ENCODE assay signal across 8 cellular contexts in the genomic region with DNA sequence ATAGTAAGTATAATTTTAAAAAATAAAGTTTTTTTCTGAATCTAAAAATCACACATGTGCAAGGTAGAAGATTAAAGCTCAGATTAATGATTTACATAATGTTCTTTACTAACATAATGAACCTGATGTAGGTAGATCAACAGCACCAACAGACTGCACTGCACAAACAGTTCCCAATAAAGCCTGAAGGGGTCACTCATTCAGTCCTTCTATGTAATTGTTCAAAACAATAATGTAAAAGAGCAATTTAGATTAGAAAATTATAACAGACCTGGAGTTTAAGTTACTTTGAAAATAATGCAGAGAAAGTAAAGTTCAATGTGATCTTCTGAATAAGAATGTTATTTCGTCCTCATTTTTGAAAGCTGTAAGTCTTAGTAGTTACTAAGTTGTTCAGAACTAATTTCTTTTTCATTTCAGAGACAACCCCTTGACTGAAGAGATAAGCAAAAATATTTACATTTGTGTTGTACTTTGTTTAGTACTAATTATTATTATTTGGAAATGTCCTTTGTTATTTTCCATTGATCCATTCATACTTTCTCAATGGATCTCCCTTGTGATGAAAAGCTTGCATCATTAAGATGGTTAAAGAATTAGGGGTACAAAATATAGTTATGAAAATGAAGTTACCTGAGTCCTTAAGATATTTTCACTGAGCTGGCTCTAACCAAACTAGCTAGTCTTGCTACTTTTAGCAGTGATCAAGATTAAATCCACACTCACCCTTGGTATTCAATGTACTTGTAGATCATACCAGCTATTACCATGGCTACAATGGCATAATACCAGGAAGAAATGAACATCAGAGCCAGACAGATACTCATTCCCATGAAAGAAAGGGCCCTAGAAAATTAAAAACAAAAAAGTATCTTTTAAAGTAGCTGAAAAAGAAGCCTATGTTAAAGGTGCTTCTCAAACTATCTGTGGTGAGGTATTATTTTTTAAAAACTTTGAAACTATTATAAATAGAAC. TPM values are rescaled to one million over a fixed set of nuclear protein-coding genes. Genes with fewer than 3 reads are reported as not detected.
A peak's percentile ranks its signal among the peaks of the same experiment; 100 is the strongest.
DNase-seq lines count a peak whose midpoint lies in the region; ATAC-seq and TF ChIP-seq lines count a peak whose summit lies in the region.

No MANE protein-coding gene starts in this region.

- H3K4me3 Mint-ChIP-seq in T-helper 17 cell: no peak overlapping the region
- no peak overlapping the region for H3K4me3 Mint-ChIP-seq in endothelial cell (ENCODE audit: unreplicated experiment)
- no peak overlapping the region for H3K4me3 Mint-ChIP-seq in naive B cell

- H3K4me1 Mint-ChIP-seq in T-helper 17 cell: peaks cover 4% of the 10 kb centered on the region
- H3K4me1 Mint-ChIP-seq in endothelial cell (ENCODE audit: unreplicated experiment): peaks cover 4% of the 10 kb centered on the region
- peaks cover 0 to 2% (median 0%) of the 10 kb centered on the region in 3 donors for H3K4me1 Mint-ChIP-seq in naive B cell

- H3K27me3 Mint-ChIP-seq in T-helper 17 cell (no peaks in the 10 kb centered on the region), endothelial cell (ENCODE audit: unreplicated experiment) (peaks cover 4% of the 10 kb centered on the region), naive B cell (no peaks in the 10 kb centered on the region)

- H3K36me3 Mint-ChIP-seq in T-helper 17 cell (ENCODE audit: low read depth): peaks cover 4% of the 10 kb centered on the region
- H3K36me3 Mint-ChIP-seq in endothelial cell (ENCODE audit: low read depth, unreplicated experiment): peaks cover 4% of the 10 kb centered on the region
- H3K36me3 Mint-ChIP-seq in naive B cell: peaks cover 22 to 26% of the 10 kb centered on the region in 2 donors

- H3K9me3 Mint-ChIP-seq in endothelial cell (ENCODE audit: unreplicated experiment) (no peaks in the 10 kb centered on the region), naive B cell (no peaks in the 10 kb centered on the region)

- ATAC-seq in HG03354 (IDR thresholded peaks at IDR 0.05; ENCODE audit: poor library complexity, severe bottlenecking, unreplicated experiment) (peak; percentile 74), T-helper 17 cell (peak; percentile 90), naive B cell (ENCODE audit: low read depth in 2 of 2) (peak; percentile 63 to 84), HG02852 (IDR thresholded peaks at IDR 0.05; ENCODE audit: unreplicated experiment) (no peak)

- no peaks in the 10 kb centered on the region for H3K9me3 ChIP-seq in T-helper 17 cell (ENCODE audit: control insufficient read depth, low read length, poor library complexity, severe bottlenecking)

- DNase-seq in stimulated activated CD4-positive, alpha-beta T cell treated with anti-CD3 and anti-CD28 coated beads, Interleukin-15, amount 100 ng/mL, for 24 hours: peak; percentile 22
- no peak for DNase-seq in stimulated activated CD4-positive, alpha-beta T cell treated with anti-CD3 and anti-CD28 coated beads, Interleukin-2, amount 100 ng/mL, for 48 hours
- DNase-seq in T-helper 17 cell: peak in 1 of 3 donors; percentile 22
- DNase-seq in endothelial cell (ENCODE audit: low spot score): peak; percentile 32
- DNase-seq in naive B cell: peak; percentile 31
- DNase-seq in NCI-H226: no peak

- TF ChIP-seq CTCF in endothelial cell (IDR thresholded peaks at IDR 0.05; ENCODE audit: unreplicated experiment): peak; percentile 80

- H3K27ac Mint-ChIP-seq in T-helper 17 cell (no peak overlapping the region), endothelial cell (ENCODE audit: unreplicated experiment) (peak overlapping the region; percentile 8), naive B cell (peak overlapping the region in 1 of 6 donors; percentile 18)

RNA-seq across cellular contexts. Expression of a gene that starts 16.8 kb away (rescaled TPM):
- total RNA-seq in T-helper 17 cell: 10 to 100 TPM; 70.8 to 83.8 TPM
- 77.1 TPM for total RNA-seq in endothelial cell (ENCODE audit: unreplicated experiment)
- polyA plus RNA-seq in naive B cell (ENCODE audit: low read depth in 6 of 6): 100 to 1,000 TPM; 182 to 257 (median 184) TPM

RNA-seq across cellular contexts. Expression of a gene that starts 31.8 kb away (rescaled TPM):
- 10 to 100 TPM; 23.8 to 26.2 TPM for total RNA-seq in T-helper 17 cell
- total RNA-seq in endothelial cell (ENCODE audit: unreplicated experiment): 55.1 TPM
- 10 to 100 TPM; 30.4 to 67.1 (median 43.0) TPM for polyA plus RNA-seq in naive B cell (ENCODE audit: low read depth in 6 of 6)

Comparison
In these comparisons a context has a peak if more than half of its experiments do, and no peak if none do; other contexts are left out.
1. DNase-seq: peak in stimulated activated CD4-positive, alpha-beta T cell treated with anti-CD3 and anti-CD28 coated beads, Interleukin-15, amount 100 ng/mL, for 24 hours (single experiment), endothelial cell (single experiment) and naive B cell (single experiment); none in stimulated activated CD4-positive, alpha-beta T cell treated with anti-CD3 and anti-CD28 coated beads, Interleukin-2, amount 100 ng/mL, for 48 hours (0 of 2) and NCI-H226 (single experiment).